ENCODE assay signal across 17 cellular contexts in genomic region chr11:78019808-78020207, GRCh38. TPM values are rescaled to one million over a fixed set of nuclear protein-coding genes. Genes with fewer than 3 reads are reported as not detected.
DNase-seq lines count a peak whose midpoint lies in the region; ATAC-seq, FAIRE-seq and TF ChIP-seq lines count a peak whose summit lies in the region.
"Had no signal": no experiment of that assay in that cellular context is flagged by ENCODE, and none has a peak within 500 bp of the region (broad histone marks: within the 10 kb centered on the region; RNA-seq: fewer than 3 reads in every experiment).

No MANE protein-coding gene starts in this region.

- no peaks in the 10 kb centered on the region for H3K36me3 ChIP-seq in bronchial epithelial cell (ENCODE audit: control insufficient read depth, insufficient read depth, low read length)
- peaks cover 8 to 15% of the 10 kb centered on the region in 2 experiments for H3K36me3 ChIP-seq in trophoblast cell (ENCODE audit: control insufficient read depth in 1 of 2, insufficient read depth in 2 of 2, low read length in 2 of 2)
- H3K36me3 ChIP-seq: heart left ventricle had no signal

- H3K79me2 ChIP-seq in trophoblast cell (ENCODE audit: control insufficient read depth, insufficient read depth, low read length, poor library complexity) = peaks cover 3% of the 10 kb centered on the region

- TF ChIP-seq CTCF in bronchial epithelial cell (IDR thresholded peaks at IDR 0.05; ENCODE audit: insufficient read depth, low read length, severe bottlenecking) = no peak

- no peaks in the 10 kb centered on the region for H3K9me3 ChIP-seq in trophoblast cell (ENCODE audit: insufficient read depth, low read depth, low read length)
- H3K9me3 ChIP-seq: esophagus squamous epithelium, heart left ventricle, sigmoid colon had no signal

- H4K91ac ChIP-seq in trophoblast cell (ENCODE audit: low read depth, low read length) = no peak overlapping the region

- H2BK12ac ChIP-seq in trophoblast cell (ENCODE audit: low read length) = no peak overlapping the region

- no peak overlapping the region for H2BK120ac ChIP-seq in trophoblast cell (ENCODE audit: insufficient read depth, low read length, poor library complexity)

- H3K4me3 ChIP-seq in bronchial epithelial cell (ENCODE audit: low read depth, low read length) (no peak overlapping the region), trophoblast cell (ENCODE audit: low read depth, low read length) (no peak overlapping the region)
- H3K4me3 ChIP-seq: esophagus squamous epithelium, heart left ventricle, sigmoid colon had no signal

- WGBS in trophoblast cell (ENCODE audit: extremely low coverage, insufficient coverage, insufficient read length) = no CpG with 5 or more reads among the region's 4 CpGs

- no peak overlapping the region for H2BK5ac ChIP-seq in trophoblast cell (ENCODE audit: low read depth, low read length, poor library complexity)

- H3K27me3 ChIP-seq in bronchial epithelial cell (ENCODE audit: control insufficient read depth, insufficient read depth, low read length) (no peaks in the 10 kb centered on the region), trophoblast cell (ENCODE audit: insufficient read depth, low read length) (no peaks in the 10 kb centered on the region)
- H3K27me3 ChIP-seq: esophagus squamous epithelium had no signal

- H3K4me2 ChIP-seq in trophoblast cell (ENCODE audit: low read length) = no peak overlapping the region

- FAIRE-seq in bronchial epithelial cell (lab: Jason Lieb, UNC) = no peak
- FAIRE-seq: colon, GM19239, islet of Langerhans had no signal

- no peak overlapping the region for H3K18ac ChIP-seq in trophoblast cell (ENCODE audit: low read length)

- H3K4ac ChIP-seq in trophoblast cell (ENCODE audit: low read depth, low read length) = no peak overlapping the region

- no peak for ATAC-seq in HG02870 (IDR thresholded peaks at IDR 0.05; ENCODE audit: unreplicated experiment)
- ATAC-seq in GM19467 (IDR thresholded peaks at IDR 0.05; ENCODE audit: unreplicated experiment) = no peak
- ATAC-seq: heart left ventricle had no signal

- H4K12ac ChIP-seq in trophoblast cell (ENCODE audit: low read depth, low read length) = no peak overlapping the region

- H2AK5ac ChIP-seq in trophoblast cell (ENCODE audit: low read length) = no peak overlapping the region

- no peak overlapping the region for H3K23ac ChIP-seq in trophoblast cell (ENCODE audit: low read length)

- peaks cover 10 to 23% of the 10 kb centered on the region in 2 experiments for H3K4me1 ChIP-seq in trophoblast cell (ENCODE audit: control insufficient read depth in 1 of 2, insufficient read depth in 2 of 2, low read length in 2 of 2)

- DNase-seq in LoVo (ENCODE audit: low spot score) = peak; percentile 4
- DNase-seq in bronchial epithelial cell (ENCODE audit: low read depth) = peak; percentile 77
- DNase-seq in trophoblast cell = peak; percentile 12 to 69
- no peak for DNase-seq in NCI-H2171 treated with DMSO at 0.1 percent for 48 hours (lab: John Stamatoyannopoulos, UW)
- DNase-seq: esophagus squamous epithelium, heart left ventricle, HFFc6, NCI-H2081 treated with DMSO at 0.1 percent for 48 hours, NCI-H526 treated with DMSO at 0.1 percent for 48 hours, occipital lobe, sigmoid colon had no signal

- H3K14ac ChIP-seq in trophoblast cell (ENCODE audit: low read length) = no peak overlapping the region

- no peak overlapping the region for H3K9ac ChIP-seq in trophoblast cell (ENCODE audit: low read length)

- peaks cover 9% of the 10 kb centered on the region for H3K79me1 ChIP-seq in trophoblast cell (ENCODE audit: low read length)

- no peak overlapping the region for H2AFZ ChIP-seq in trophoblast cell (ENCODE audit: insufficient read depth, low read length, poor library complexity)

- H3K27ac ChIP-seq in trophoblast cell (ENCODE audit: low read depth, low read length) = no peak overlapping the region
- H3K27ac ChIP-seq: esophagus squamous epithelium, heart left ventricle, sigmoid colon had no signal

- no peak overlapping the region for H4K8ac ChIP-seq in trophoblast cell (ENCODE audit: low read depth, low read length)

RNA-seq across cellular contexts. Expression of gene KCTD14, which starts 3.3 kb away (rescaled TPM):
- 0.77 and 1.3 TPM in 2 replicates for total RNA-seq in bronchial epithelial cell
- polyA plus RNA-seq in trophoblast cell (2013) = 44.7 and 47.8 TPM in 2 replicates

RNA-seq across cellular contexts. Expression of gene INTS4, which starts 25.3 kb away (rescaled TPM):
- total RNA-seq in bronchial epithelial cell = 17.5 and 29.7 TPM in 2 replicates
- 24.7 and 25.4 TPM in 2 replicates for polyA plus RNA-seq in trophoblast cell (2013)

RNA-seq across cellular contexts. Expression of gene THRSP, which starts 43.9 kb away (rescaled TPM):
- total RNA-seq in bronchial epithelial cell = not detected in 2 replicates
- 0.17 and 0.27 TPM in 2 replicates for polyA plus RNA-seq in trophoblast cell (2013)
- total RNA-seq: activated T-helper 2 cell treated with anti-CD3 and anti-CD28 coated beads, Interferon-gamma antibody, Interleukin-2, Interleukin-4, amounts not matched to agents 10 μg/mL and 5 μg/mL and 100 μg/mL, durations not matched to agents 14 hours and 24 hours and 36 hours; esophagus squamous epithelium; HFFc6; occipital lobe had no signal

RNA-seq across cellular contexts. Expression of gene NDUFC2, which starts 59.9 kb away (rescaled TPM):
- 62.3 and 64.8 TPM in 2 replicates for total RNA-seq in bronchial epithelial cell
- 648 and 695 TPM in 2 replicates for polyA plus RNA-seq in trophoblast cell (2013)
